27 cellular contexts compared by ENCODE assay signal in the genomic region with DNA sequence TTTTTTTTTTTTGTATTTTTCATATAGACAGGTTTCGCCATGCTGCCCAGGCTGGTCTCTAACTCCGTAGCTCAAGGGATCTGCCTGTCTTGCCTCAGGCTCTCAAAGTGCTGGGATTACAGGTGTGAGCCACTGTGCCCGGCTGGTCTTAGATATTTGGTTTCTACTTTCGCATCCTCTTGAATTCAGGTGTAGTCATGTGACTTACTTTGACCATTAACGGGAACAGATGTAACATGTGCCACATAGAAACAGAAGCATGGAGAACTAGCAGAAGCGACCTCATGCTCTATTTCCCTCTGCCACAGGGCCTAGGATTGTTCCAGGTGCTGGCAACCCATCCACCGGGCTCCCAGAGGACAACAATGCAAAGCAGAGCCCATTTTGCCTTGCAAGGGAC.
"Had no signal": no experiment of that assay in that cellular context is flagged by ENCODE, and none has a peak within 500 bp of the region (broad histone marks: within the 10 kb centered on the region; RNA-seq: fewer than 3 reads in every experiment).

No MANE protein-coding gene starts in this region.

- DNase-seq: stimulated activated CD4-positive, alpha-beta T cell treated with anti-CD3 and anti-CD28 coated beads, Interleukin-2, amount 100 ng/mL, for 48 hours; stimulated activated CD4-positive, alpha-beta T cell treated with anti-CD3 and anti-CD28 coated beads, Interleukin-4, amount 100 ng/mL, for 1 hour; stimulated activated CD4-positive, alpha-beta T cell treated with anti-CD3 and anti-CD28 coated beads, Interleukin-4, amount 100 ng/mL, for 24 hours; stimulated activated CD4-positive, alpha-beta T cell treated with anti-CD3 and anti-CD28 coated beads, Interleukin-4, amount 100 ng/mL, for 4 hours; stimulated activated CD8-positive, alpha-beta memory T cell treated with anti-CD3 and anti-CD28 coated beads, Interleukin-4, amount 100 ng/mL, for 48 hours; stimulated activated naive B cell treated with anti-CD40 and anti-IgM and Interleukin-4, amounts not matched to agents 10 μg/mL and 1 μg/mL and 100 μg/mL, for 72 hours; stimulated activated naive CD4-positive, alpha-beta T cell; stimulated activated naive CD4-positive, alpha-beta T cell treated with Interleukin-2 at 50 U/mL for 16 hours; stimulated activated naive CD8-positive, alpha-beta T cell treated with anti-CD3 and anti-CD28 coated beads, Interleukin-15, amount 100 ng/mL, for 72 hours; stimulated activated naive CD8-positive, alpha-beta T cell treated with anti-CD3 and anti-CD28 coated beads, Interleukin-15, Interleukin-2, amounts not matched to agents 100 U/mL and 50 U/mL, for 24 hours; stomach; substantia nigra; testis; thyroid gland; tibial artery; transverse colon; trophoblast cell; upper lobe of left lung; upper lobe of right lung; uterus had no signal

- H3K36me3 ChIP-seq: stomach, suprapubic skin, thoracic aorta, thyroid gland, tibial artery, tibial nerve, transverse colon, upper lobe of left lung, upper lobe of right lung, uterus, vagina had no signal

- H3K4me1 ChIP-seq: stomach, suprapubic skin, testis, tibial artery, transverse colon, upper lobe of left lung, upper lobe of right lung, uterus had no signal

- FAIRE-seq: urothelium cell line had no signal

- ATAC-seq: stimulated activated effector memory CD8-positive, alpha-beta T cell treated with anti-CD3 and anti-CD28 coated beads, Interleukin-12 subunit alpha, Interleukin-12 subunit beta, amount 100 ng/mL, for 72 hours; stimulated activated memory B cell treated with anti-CD40 and anti-IgM and Interleukin-4, amounts not matched to agents 10 μg/mL and 1 μg/mL and 100 μg/mL, for 72 hours; stimulated activated naive B cell treated with anti-CD40 and anti-IgM and Interleukin-4, amounts not matched to agents 10 μg/mL and 1 μg/mL and 100 μg/mL, for 72 hours; stimulated activated naive CD8-positive, alpha-beta T cell treated with anti-CD3 and anti-CD28 coated beads, Interleukin-15, amount 100 ng/mL, for 72 hours; stimulated activated naive CD8-positive, alpha-beta T cell treated with anti-CD3 and anti-CD28 coated beads, Interleukin-15, Interleukin-2, amounts not matched to agents 100 U/mL and 50 U/mL, for 24 hours; upper lobe of right lung had no signal

- H3K27ac ChIP-seq: stomach, suprapubic skin, testis, thoracic aorta, thyroid gland, tibial artery, transverse colon, upper lobe of left lung, upper lobe of right lung, uterus, vagina had no signal

- H3K9me3 ChIP-seq: stomach, suprapubic skin, testis, thoracic aorta, thyroid gland, tibial artery, tibial nerve, transverse colon, upper lobe of left lung, upper lobe of right lung, uterus, vagina had no signal

- H3K27me3 ChIP-seq: suprapubic skin, testis, thyroid gland, tibial nerve, transverse colon, upper lobe of left lung, uterus, vagina had no signal

- H3K4me3 ChIP-seq: stomach, suprapubic skin, testis, thoracic aorta, thyroid gland, tibial artery, tibial nerve, transverse colon, upper lobe of left lung, upper lobe of right lung, uterus, vagina had no signal
